19 cellular contexts compared by ENCODE assay signal in genomic region chr12:119369907-119370546, GRCh38. TPM values are rescaled to one million over a fixed set of nuclear protein-coding genes. Genes with fewer than 3 reads are reported as not detected.
DNase-seq lines count a peak whose midpoint lies in the region; ATAC-seq and TF ChIP-seq lines count a peak whose summit lies in the region.
"Had no signal": no experiment of that assay in that cellular context is flagged by ENCODE, and none has a peak within 500 bp of the region (broad histone marks: within the 10 kb centered on the region; RNA-seq: fewer than 3 reads in every experiment).

No MANE protein-coding gene starts in this region.

- no peak overlapping the region for H3K27ac ChIP-seq in RWPE1
- H3K27ac ChIP-seq: 22Rv1, heart right ventricle, tibial artery had no signal

- ATAC-seq in HG03196 (IDR thresholded peaks at IDR 0.05; ENCODE audit: unreplicated experiment) = no peak
- ATAC-seq: GM12878, heart right ventricle, HepG2 had no signal

- no peak overlapping the region for H3K4me3 Mint-ChIP-seq in neural crest cell
- H3K4me3 Mint-ChIP-seq: CD14-positive monocyte; dendritic cell treated with granulocyte-macrophage colony-stimulating factor and Interleukin-4, amounts not matched to agents 40 ng/mL and 50 ng/mL, for 4 days; H9 had no signal

- H3K27ac Mint-ChIP-seq in neural crest cell (ENCODE audit: unreplicated experiment) = peak overlapping the region; percentile 48
- H3K27ac Mint-ChIP-seq: CD14-positive monocyte; dendritic cell treated with granulocyte-macrophage colony-stimulating factor and Interleukin-4, amounts not matched to agents 40 ng/mL and 50 ng/mL, for 4 days had no signal

- H3K9me3 Mint-ChIP-seq in neural crest cell = peaks cover 2% of the 10 kb centered on the region
- H3K9me3 Mint-ChIP-seq: dendritic cell treated with granulocyte-macrophage colony-stimulating factor and Interleukin-4, amounts not matched to agents 40 ng/mL and 50 ng/mL, for 4 days; H9 had no signal

- H3K36me3 Mint-ChIP-seq in neural crest cell (ENCODE audit: low read depth) = no peaks in the 10 kb centered on the region
- H3K36me3 Mint-ChIP-seq: CD14-positive monocyte had no signal

- CTCF ChIA-PET in RWPE1 (lab: Yijun Ruan, JAX) = no interaction called here

- TF ChIP-seq CTCF in RWPE1 (conservative IDR thresholded peaks at IDR 0.05; ENCODE audit: low read depth) (no peak), neural crest cell (conservative IDR thresholded peaks at IDR 0.05) (no peak)

- POLR2A ChIA-PET in RWPE1 (lab: Yijun Ruan, JAX; ENCODE audit: low non-redundant PET) = no interaction called here

- peaks cover 10% of the 10 kb centered on the region for H3K4me1 Mint-ChIP-seq in neural crest cell

- no peaks in the 10 kb centered on the region for H3K27me3 Mint-ChIP-seq in neural crest cell (ENCODE audit: low read depth)

- DNase-seq in DMS 273 (lab: John Stamatoyannopoulos, UW; ENCODE audit: unreplicated experiment) (peak; percentile 16), DMS 273 treated with DMSO at 0.1 percent for 48 hours (lab: John Stamatoyannopoulos, UW) (no peak), NCI-H187 treated with DMSO at 0.1 percent for 48 hours (lab: John Stamatoyannopoulos, UW) (peak; percentile 98), RWPE1 (ENCODE audit: low spot score) (peak; percentile 27), neural crest cell (ENCODE audit: low read depth, low spot score) (no peak), NCI-H2196 (lab: John Stamatoyannopoulos, UW; ENCODE audit: unreplicated experiment) (no peak)
- no peak for DNase-seq in stimulated activated naive CD4-positive, alpha-beta T cell treated with Interleukin-2 at 50 U/mL for 16 hours (lab: John Stamatoyannopoulos, UW)
- DNase-seq: activated naive CD4-positive, alpha-beta T cell treated with Interleukin-2 at 50 U/mL for 16 hours; H9; heart right ventricle; nucleus accumbens; stimulated activated CD4-positive, alpha-beta T cell treated with anti-CD3 and anti-CD28 coated beads, Interleukin-4, amount 100 ng/mL, for 24 hours; tibial artery had no signal

RNA-seq across cellular contexts. Expression of gene CCDC60, which starts 35.5 kb away (rescaled TPM):
- 0.48 and 0.75 TPM in 2 replicates for total RNA-seq in neural crest cell
- total RNA-seq: GM12878, heart right ventricle, HepG2 had no signal

Comparison
In these comparisons a context has a peak if more than half of its experiments do, and no peak if none do; other contexts are left out.
1. DNase-seq: peak in DMS 273 (single experiment), NCI-H187 treated with DMSO at 0.1 percent for 48 hours (single experiment) and RWPE1 (single experiment); none in DMS 273 treated with DMSO at 0.1 percent for 48 hours (single experiment), neural crest cell (single experiment), NCI-H2196 (single experiment) and stimulated activated naive CD4-positive, alpha-beta T cell treated with Interleukin-2 at 50 U/mL for 16 hours (single experiment).